In genomic region chr10:24724381-24725228, GRCh38 we compare ENCODE assay signal across 1 cellular context.
TF ChIP-seq lines count a peak whose summit lies in the region.

No MANE protein-coding gene starts in this region.

TF ChIP-seq in GM12878, 131 proteins besides CTCF, POLR2A, EP300 and RAD21 (continued from another document):
- TF ChIP-seq RELB (IDR thresholded peaks at IDR 0.05; ENCODE audit: low read depth), result peak; percentile 83; the same call in 1 of the 2 replicates
- TF ChIP-seq EZH2 (IDR thresholded peaks at IDR 0.05; ENCODE audit: borderline replicate concordance, control insufficient read depth, low read depth, low read length), result no peak
- TF ChIP-seq PRDM15 (CRISPR knock-in tag; IDR thresholded peaks at IDR 0.05), result no peak
- TF ChIP-seq RUNX3 (IDR thresholded peaks at IDR 0.05; ENCODE audit: low read length), result peak; percentile 64
- no peak for TF ChIP-seq DPF2 (IDR thresholded peaks at IDR 0.05)
- 0 out of 2 replicates have a peak, but pooled peaks have one; percentile 13 for TF ChIP-seq YY1 (IDR thresholded peaks at IDR 0.05; ENCODE audit: low read depth, low read length)
- 0 out of 2 replicates have a peak, but pooled peaks have one; percentile 58 for TF ChIP-seq SIN3A (IDR thresholded peaks at IDR 0.05; ENCODE audit: low read depth, low read length)
- no peak for TF ChIP-seq NRF1 (conservative IDR thresholded peaks at IDR 0.05; ENCODE audit: low read depth, low read length)
- peak; percentile 62 for TF ChIP-seq IKZF1 (conservative IDR thresholded peaks at IDR 0.05)
- peak; percentile 76; the same call in 1 of the 2 replicates for TF ChIP-seq PAX5 (IDR thresholded peaks at IDR 0.05; ENCODE audit: borderline replicate concordance, low read depth, low read length)
- TF ChIP-seq NR2F1 (conservative IDR thresholded peaks at IDR 0.05), result no peak
- 0 out of 4 replicates have a peak, but pooled peaks of 1 of the 2 experiments have one; percentile 53 for TF ChIP-seq BHLHE40 (IDR thresholded peaks at IDR 0.05; ENCODE audit: borderline replicate concordance in 1 of 2, low read depth in 2 of 2, low read length in 1 of 2)
- TF ChIP-seq ETV6 (conservative IDR thresholded peaks at IDR 0.05 in 1 of 2, IDR thresholded peaks at IDR 0.05 in 1 of 2; ENCODE audit: borderline replicate concordance in 1 of 2, low read depth in 1 of 2), result no peak
- peak; percentile 76; the same call in 1 of the 2 replicates for TF ChIP-seq MLLT1 (IDR thresholded peaks at IDR 0.05)
- no peak for TF ChIP-seq WRNIP1 (IDR thresholded peaks at IDR 0.05; ENCODE audit: borderline replicate concordance, low read depth, low read length)
- TF ChIP-seq CBFB (IDR thresholded peaks at IDR 0.05; ENCODE audit: low read depth), result peak; percentile 17
- TF ChIP-seq POU2F2 (IDR thresholded peaks at IDR 0.05; ENCODE audit: borderline replicate concordance, low read depth, low read length), result peak; percentile 23; the same call in 1 of the 3 replicates
- no peak for TF ChIP-seq MTA3 (IDR thresholded peaks at IDR 0.05; ENCODE audit: borderline replicate concordance, low read length)
- no peak for TF ChIP-seq ATF2 (IDR thresholded peaks at IDR 0.05; ENCODE audit: low read length)
- TF ChIP-seq GABPA (IDR thresholded peaks at IDR 0.05; ENCODE audit: low read depth), result no peak
- TF ChIP-seq, protein P1, sequence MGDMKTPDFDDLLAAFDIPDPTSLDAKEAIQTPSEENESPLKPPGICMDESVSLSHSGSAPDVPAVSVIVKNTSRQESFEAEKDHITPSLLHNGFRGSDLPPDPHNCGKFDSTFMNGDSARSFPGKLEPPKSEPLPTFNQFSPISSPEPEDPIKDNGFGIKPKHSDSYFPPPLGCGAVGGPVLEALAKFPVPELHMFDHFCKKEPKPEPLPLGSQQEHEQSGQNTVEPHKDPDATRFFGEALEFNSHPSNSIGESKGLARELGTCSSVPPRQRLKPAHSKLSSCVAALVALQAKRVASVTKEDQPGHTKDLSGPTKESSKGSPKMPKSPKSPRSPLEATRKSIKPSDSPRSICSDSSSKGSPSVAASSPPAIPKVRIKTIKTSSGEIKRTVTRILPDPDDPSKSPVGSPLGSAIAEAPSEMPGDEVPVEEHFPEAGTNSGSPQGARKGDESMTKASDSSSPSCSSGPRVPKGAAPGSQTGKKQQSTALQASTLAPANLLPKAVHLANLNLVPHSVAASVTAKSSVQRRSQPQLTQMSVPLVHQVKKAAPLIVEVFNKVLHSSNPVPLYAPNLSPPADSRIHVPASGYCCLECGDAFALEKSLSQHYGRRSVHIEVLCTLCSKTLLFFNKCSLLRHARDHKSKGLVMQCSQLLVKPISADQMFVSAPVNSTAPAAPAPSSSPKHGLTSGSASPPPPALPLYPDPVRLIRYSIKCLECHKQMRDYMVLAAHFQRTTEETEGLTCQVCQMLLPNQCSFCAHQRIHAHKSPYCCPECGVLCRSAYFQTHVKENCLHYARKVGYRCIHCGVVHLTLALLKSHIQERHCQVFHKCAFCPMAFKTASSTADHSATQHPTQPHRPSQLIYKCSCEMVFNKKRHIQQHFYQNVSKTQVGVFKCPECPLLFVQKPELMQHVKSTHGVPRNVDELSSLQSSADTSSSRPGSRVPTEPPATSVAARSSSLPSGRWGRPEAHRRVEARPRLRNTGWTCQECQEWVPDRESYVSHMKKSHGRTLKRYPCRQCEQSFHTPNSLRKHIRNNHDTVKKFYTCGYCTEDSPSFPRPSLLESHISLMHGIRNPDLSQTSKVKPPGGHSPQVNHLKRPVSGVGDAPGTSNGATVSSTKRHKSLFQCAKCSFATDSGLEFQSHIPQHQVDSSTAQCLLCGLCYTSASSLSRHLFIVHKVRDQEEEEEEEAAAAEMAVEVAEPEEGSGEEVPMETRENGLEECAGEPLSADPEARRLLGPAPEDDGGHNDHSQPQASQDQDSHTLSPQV (IDR thresholded peaks at IDR 0.05), result no peak
- TF ChIP-seq POLR2AphosphoS2 (IDR thresholded peaks at IDR 0.05; ENCODE audit: low read depth, low read length), result no peak
- no peak for TF ChIP-seq SMAD5 (IDR thresholded peaks at IDR 0.05; ENCODE audit: low read depth)
- TF ChIP-seq, protein P2, sequence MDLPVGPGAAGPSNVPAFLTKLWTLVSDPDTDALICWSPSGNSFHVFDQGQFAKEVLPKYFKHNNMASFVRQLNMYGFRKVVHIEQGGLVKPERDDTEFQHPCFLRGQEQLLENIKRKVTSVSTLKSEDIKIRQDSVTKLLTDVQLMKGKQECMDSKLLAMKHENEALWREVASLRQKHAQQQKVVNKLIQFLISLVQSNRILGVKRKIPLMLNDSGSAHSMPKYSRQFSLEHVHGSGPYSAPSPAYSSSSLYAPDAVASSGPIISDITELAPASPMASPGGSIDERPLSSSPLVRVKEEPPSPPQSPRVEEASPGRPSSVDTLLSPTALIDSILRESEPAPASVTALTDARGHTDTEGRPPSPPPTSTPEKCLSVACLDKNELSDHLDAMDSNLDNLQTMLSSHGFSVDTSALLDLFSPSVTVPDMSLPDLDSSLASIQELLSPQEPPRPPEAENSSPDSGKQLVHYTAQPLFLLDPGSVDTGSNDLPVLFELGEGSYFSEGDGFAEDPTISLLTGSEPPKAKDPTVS (IDR thresholded peaks at IDR 0.05; ENCODE audit: low read depth, low read length), result no peak
- peak; percentile 60; the same call in 1 of the 2 replicates for TF ChIP-seq MXI1 (IDR thresholded peaks at IDR 0.05; ENCODE audit: low read depth, low read length)
- TF ChIP-seq TCF12 (IDR thresholded peaks at IDR 0.05; ENCODE audit: low read depth, low read length), result no peak
- no peak for TF ChIP-seq TBL1XR1 (IDR thresholded peaks at IDR 0.05; ENCODE audit: low read depth, low read length)
- peak; percentile 70; the same call in 1 of the 2 replicates for TF ChIP-seq CREM (IDR thresholded peaks at IDR 0.05; ENCODE audit: low read depth)
